Comparison of ENCODE assay signal across 8 cellular contexts in genomic region chr19:12697425-12697824, GRCh38. TPM values are rescaled to one million over a fixed set of nuclear protein-coding genes. Genes with fewer than 3 reads are reported as not detected.
DNase-seq lines count a peak whose midpoint lies in the region; ATAC-seq, FAIRE-seq and TF ChIP-seq lines count a peak whose summit lies in the region.
"Not testable (repeated sequence)": the region's sequence is repeated elsewhere in the genome, so short reads cannot be mapped to it uniquely, and the experiment has no call there.
"Had no signal": no experiment of that assay in that cellular context is flagged by ENCODE, and none has a peak within 500 bp of the region (broad histone marks: within the 10 kb centered on the region; RNA-seq: fewer than 3 reads in every experiment).

No MANE protein-coding gene starts in this region.

- not testable (repeated sequence) for H2AFZ ChIP-seq in K562 (ENCODE audit: low read depth, low read length)

- not testable (repeated sequence) for BruUV-seq in K562 (replicated peaks; lab: Mats Ljungman, UMichigan)

- not testable (repeated sequence) for TF ChIP-seq CTCF in DOHH2 (IDR thresholded peaks at IDR 0.05; ENCODE audit: low read depth, low read length, poor library complexity, severe bottlenecking); K562 (IDR thresholded peaks at IDR 0.05 in 2 of 3, conservative IDR thresholded peaks at IDR 0.05 in 1 of 3; ENCODE audit: insufficient read depth in 2 of 3, low read depth in 1 of 3, low read length in 3 of 3); neutrophil (IDR thresholded peaks at IDR 0.05)

- CTCF ChIA-PET in K562 (lab: Yijun Ruan, JAX; ENCODE audit: low intra/inter-chr PET ratio): not testable (repeated sequence)

- H3K36me3 ChIP-seq in DOHH2 (ENCODE audit: control insufficient read depth, low read length): peaks cover 32% of the 10 kb centered on the region
- peaks cover 23% of the 10 kb centered on the region for H3K36me3 ChIP-seq in SK-N-MC (ENCODE audit: insufficient read depth, low read length)
- H3K36me3 ChIP-seq in K562 (ENCODE audit: control insufficient read depth, insufficient read depth, low read length): peaks cover 62% of the 10 kb centered on the region
- H3K36me3 ChIP-seq in neutrophil: peaks cover 26% of the 10 kb centered on the region

- in situ Hi-C loops in K562 (cut with MboI): not testable (repeated sequence)

- not testable (repeated sequence) for H4K20me1 ChIP-seq in DOHH2 (ENCODE audit: control insufficient read depth, insufficient read depth, low read depth, low read length); K562 (replicated peaks; ENCODE audit: control insufficient read depth, insufficient read depth, low read length)

- not testable (repeated sequence) for TF ChIP-seq RAD21 in K562 (CRISPR knock-in tag; conservative IDR thresholded peaks at IDR 0.05 in 1 of 2, IDR thresholded peaks at IDR 0.05 in 1 of 2)

- not testable (repeated sequence) for FAIRE-seq in K562 (lab: Jason Lieb, UNC)

- H3F3A ChIP-seq in DOHH2 (ENCODE audit: control insufficient read depth, insufficient read depth): peaks cover 24% of the 10 kb centered on the region

- H3K9me1 ChIP-seq in K562 (ENCODE audit: control insufficient read depth, insufficient read depth, low read length): not testable (repeated sequence)

- TF ChIP-seq EP300 in K562 (IDR thresholded peaks at IDR 0.05; ENCODE audit: low read length): not testable (repeated sequence)

- H3K27ac ChIP-seq in DOHH2 (ENCODE audit: low read depth, low read length): peak overlapping the region; percentile 87
- not testable (repeated sequence) for H3K27ac ChIP-seq in SK-N-MC
- H3K27ac ChIP-seq in K562 (ENCODE audit: extremely low read depth, low read depth, low read length): peak overlapping the region; percentile 69; the same call in 1 of the 3 replicates
- peak overlapping the region; percentile 89 for H3K27ac ChIP-seq in neutrophil

- 95% methylated on average over 17 of the region's 22 CpGs for WGBS in K562 (ENCODE audit: insufficient coverage, low coverage, missing lambda C conversion rate)

- not testable (repeated sequence) for H3K9me3 ChIP-seq in DOHH2 (ENCODE audit: control insufficient read depth, insufficient read depth, low read length); SK-N-MC (ENCODE audit: low read depth, low read length); K562 (replicated peaks; ENCODE audit: control insufficient read depth, insufficient read depth, low read depth, low read length); neutrophil

- peak overlapping the region; percentile 85 for H3K9ac ChIP-seq in SK-N-MC (ENCODE audit: insufficient read length)
- H3K9ac ChIP-seq in K562 (ENCODE audit: insufficient read depth in 1 of 2, low read depth in 2 of 2, low read length in 2 of 2): peak overlapping the region; percentile 50 to 68; a peak in 2 of 4 replicates

- H3K27me3 ChIP-seq in DOHH2 (ENCODE audit: control insufficient read depth, low read length); K562 (ENCODE audit: control insufficient read depth in 2 of 2, insufficient read depth in 2 of 2, low read length in 2 of 2); neutrophil: not testable (repeated sequence)

- peaks cover 31% of the 10 kb centered on the region for H3K4me1 ChIP-seq in DOHH2 (ENCODE audit: control insufficient read depth, low read length)
- H3K4me1 ChIP-seq in K562 (replicated peaks in 1 of 2; ENCODE audit: control insufficient read depth in 2 of 2, insufficient read depth in 2 of 2, low read length in 2 of 2): peaks cover 0 to 32% of the 10 kb centered on the region in 2 experiments; a peak in 3 of 5 replicates
- H3K4me1 ChIP-seq in neutrophil (ENCODE audit: control insufficient read depth in 1 of 2, insufficient read depth in 1 of 2, low read depth in 1 of 2, low read length in 1 of 2): peaks cover 13 to 16% of the 10 kb centered on the region in 2 experiments

- H3K79me2 ChIP-seq in DOHH2 (ENCODE audit: control insufficient read depth, low read length); K562 (ENCODE audit: control insufficient read depth, insufficient read depth, low read length): not testable (repeated sequence)

- TF ChIP-seq POLR2A in K562 (conservative IDR thresholded peaks at IDR 0.05): not testable (repeated sequence)

- not testable (repeated sequence) for ATAC-seq in K562

- POLR2A ChIA-PET in K562 (lab: Yijun Ruan, JAX): interaction anchor here (0.6 to 2.6 kb wide), 4 partner anchors 12 to 557 kb away, joined by 4 to 21 read pairs (median 5); partner anchors contain the start of gene ZNF20

- H3K4me2 ChIP-seq in DOHH2 (ENCODE audit: low read length): peak overlapping the region; percentile 94
- H3K4me2 ChIP-seq in K562 (ENCODE audit: insufficient read depth, low read length): peak overlapping the region; percentile 91; the same call in 1 of the 2 replicates

- intact Hi-C loops in K562 (cut with micrococcal nuclease): not testable (repeated sequence)

- H3K9me2 ChIP-seq in DOHH2 (replicated peaks; ENCODE audit: control insufficient read depth, low read length): not testable (repeated sequence)

- DNase-seq in SK-N-MC (ENCODE audit: low read depth, low spot score); K562 (ENCODE audit: extremely low read depth in 1 of 4, low spot score in 3 of 4): not testable (repeated sequence)

- peak overlapping the region; percentile 86 for H3K4me3 ChIP-seq in DOHH2 (ENCODE audit: low read length)
- peak overlapping the region; percentile 88 for H3K4me3 ChIP-seq in SK-N-MC
- H3K4me3 ChIP-seq in K562: peak overlapping the region; percentile 82
- peak overlapping the region; percentile 82 to 92 for H3K4me3 ChIP-seq in neutrophil (ENCODE audit: low read depth in 1 of 2, low read length in 1 of 2)

RNA-seq across cellular contexts. Expression of gene FBXW9, which starts 1.0 kb away (rescaled TPM):
- 11.4 and 40.7 TPM in 2 replicates for total RNA-seq in K562 (2011; cell fraction: chromatin; rRNA removed; ENCODE audit: low replicate concordance)
- 34.7 and 36.7 TPM in 2 replicates for total RNA-seq in K562 (2011; cell fraction: nucleolus; rRNA removed)
- total RNA-seq in K562 (2011; cell fraction: nucleoplasm; rRNA removed): 15.4 and 18.0 TPM in 2 replicates
- total RNA-seq in K562 (2014; rRNA removed) (15.9 and 18.0 TPM in 2 replicates), K562 (2014; rRNA removed; fragmentation: Illumina TruSeq; extraction: Trizol) (2.0 TPM in 2 replicates), K562 (2015; rRNA removed; fragmentation: Illumina TruSeq; extraction: Trizol) (6.0 and 6.2 TPM in 2 replicates), K562 (2021) (16.8 and 17.3 TPM in 2 replicates)
- polyA plus RNA-seq in K562 (2011; rRNA removed) (9.4 and 12.4 TPM in 2 replicates), K562 (2014; fragmentation: Illumina TruSeq; extraction: Trizol) (3.6 and 9.1 TPM in 2 replicates), K562 (2014; fragmentation: Nextera tagmentation; extraction: Ambion mirVana) (1 to 10 TPM in 1 of 2 experiments, under 1 TPM in 1; 0.23 to 1.3 TPM), K562 (2014; rRNA removed) (19.0 and 21.7 TPM in 2 replicates)
- 21.1 and 44.6 TPM in 2 replicates for polyA plus RNA-seq in K562 (2011; cell fraction: cytosol; rRNA removed)
- polyA plus RNA-seq in K562 (2011; cell fraction: nucleus; rRNA removed): 48.4 and 77.6 TPM in 2 replicates
- 9.1 and 13.6 TPM in 2 replicates for polyA plus RNA-seq in K562 (2012)
- 2.8 and 3.4 TPM in 2 replicates for polyA minus RNA-seq in K562 (2011; rRNA and poly(A)+ RNA removed)
- 7.5 and 10.9 TPM in 2 replicates for polyA minus RNA-seq in K562 (2011; cell fraction: cytosol; rRNA and poly(A)+ RNA removed)
- 10.2 and 10.4 TPM in 2 replicates for polyA minus RNA-seq in K562 (2011; cell fraction: nucleus; rRNA and poly(A)+ RNA removed)

RNA-seq across cellular contexts. Expression of gene GNG14, which starts 9.6 kb away (rescaled TPM):
- not detected in 2 replicates for total RNA-seq in K562 (2011; cell fraction: chromatin; rRNA removed; ENCODE audit: low replicate concordance)
- not detected in 2 replicates for total RNA-seq in K562 (2011; cell fraction: nucleolus; rRNA removed)
- total RNA-seq in K562 (2011; cell fraction: nucleoplasm; rRNA removed): not detected in 2 replicates
- not detected in 2 replicates for total RNA-seq in K562 (2014; rRNA removed)
- total RNA-seq in K562 (2014; rRNA removed; fragmentation: Illumina TruSeq; extraction: Trizol): not detected in 2 replicates
- total RNA-seq in K562 (2015; rRNA removed; fragmentation: Illumina TruSeq; extraction: Trizol): not detected in 2 replicates
- not detected in 2 replicates for total RNA-seq in K562 (2021)
- not detected in 2 replicates for polyA plus RNA-seq in K562 (2011; rRNA removed)
- polyA plus RNA-seq in K562 (2011; cell fraction: cytosol; rRNA removed): not detected in 2 replicates
- not detected in 2 replicates for polyA plus RNA-seq in K562 (2011; cell fraction: nucleus; rRNA removed)
- 0.91 TPM in 1 of 2 replicates, not detected in the other for polyA plus RNA-seq in K562 (2012)
- polyA plus RNA-seq in K562 (2014; fragmentation: Illumina TruSeq; extraction: Trizol): not detected in 2 replicates
- not detected for polyA plus RNA-seq in K562 (2014; fragmentation: Nextera tagmentation; extraction: Ambion mirVana)
- not detected in 2 replicates for polyA plus RNA-seq in K562 (2014; rRNA removed)
- polyA minus RNA-seq in K562 (2011; rRNA and poly(A)+ RNA removed): not detected in 2 replicates
- not detected in 2 replicates for polyA minus RNA-seq in K562 (2011; cell fraction: cytosol; rRNA and poly(A)+ RNA removed)
- polyA minus RNA-seq in K562 (2011; cell fraction: nucleus; rRNA and poly(A)+ RNA removed): not detected in 2 replicates
- total RNA-seq: adrenal gland, left lung, prostate gland, temporal lobe had no signal
- polyA plus RNA-seq: adrenal gland had no signal

RNA-seq across cellular contexts. Expression of gene DHPS, which starts 15.7 kb away (rescaled TPM):
- total RNA-seq in K562 (2011; cell fraction: chromatin; rRNA removed; ENCODE audit: low replicate concordance): 194 and 333 TPM in 2 replicates
- total RNA-seq in K562 (2011; cell fraction: nucleolus; rRNA removed): 225 and 240 TPM in 2 replicates
- 169 and 186 TPM in 2 replicates for total RNA-seq in K562 (2011; cell fraction: nucleoplasm; rRNA removed)
- total RNA-seq in K562 (2014; rRNA removed) (90.2 and 99.2 TPM in 2 replicates), K562 (2014; rRNA removed; fragmentation: Illumina TruSeq; extraction: Trizol) (55.7 and 56.5 TPM in 2 replicates), K562 (2015; rRNA removed; fragmentation: Illumina TruSeq; extraction: Trizol) (61.0 and 62.6 TPM in 2 replicates), K562 (2021) (94.8 and 98.8 TPM in 2 replicates)
- polyA plus RNA-seq in K562 (2011; rRNA removed) (81.0 and 120 TPM in 2 replicates), K562 (2014; fragmentation: Illumina TruSeq; extraction: Trizol) (79.9 and 80.2 TPM in 2 replicates), K562 (2014; fragmentation: Nextera tagmentation; extraction: Ambion mirVana) (10 to 100 TPM; 47.1 to 54.1 TPM), K562 (2014; rRNA removed) (102 and 110 TPM in 2 replicates)
- 115 and 125 TPM in 2 replicates for polyA plus RNA-seq in K562 (2011; cell fraction: cytosol; rRNA removed)
- 302 and 412 TPM in 2 replicates for polyA plus RNA-seq in K562 (2011; cell fraction: nucleus; rRNA removed)
- 88.5 and 115 TPM in 2 replicates for polyA plus RNA-seq in K562 (2012)
- polyA minus RNA-seq in K562 (2011; rRNA and poly(A)+ RNA removed): 69.4 and 78.7 TPM in 2 replicates
- 37.6 and 59.2 TPM in 2 replicates for polyA minus RNA-seq in K562 (2011; cell fraction: cytosol; rRNA and poly(A)+ RNA removed)
- polyA minus RNA-seq in K562 (2011; cell fraction: nucleus; rRNA and poly(A)+ RNA removed): 49.7 and 82.8 TPM in 2 replicates

RNA-seq across cellular contexts. Expression of gene TNPO2, which starts 26.3 kb away (rescaled TPM):
- total RNA-seq in K562 (2011; cell fraction: chromatin; rRNA removed; ENCODE audit: low replicate concordance): 399 and 932 TPM in 2 replicates
- 499 and 534 TPM in 2 replicates for total RNA-seq in K562 (2011; cell fraction: nucleolus; rRNA removed)
- total RNA-seq in K562 (2011; cell fraction: nucleoplasm; rRNA removed): 285 and 332 TPM in 2 replicates
- total RNA-seq in K562 (2014; rRNA removed) (25.7 and 36.2 TPM in 2 replicates), K562 (2014; rRNA removed; fragmentation: Illumina TruSeq; extraction: Trizol) (30.0 and 40.3 TPM in 2 replicates), K562 (2015; rRNA removed; fragmentation: Illumina TruSeq; extraction: Trizol) (53.8 and 55.5 TPM in 2 replicates), K562 (2021) (107 and 126 TPM in 2 replicates)
- polyA plus RNA-seq in K562 (2011; rRNA removed) (88.4 and 110 TPM in 2 replicates), K562 (2014; fragmentation: Illumina TruSeq; extraction: Trizol) (66.6 and 67.0 TPM in 2 replicates), K562 (2014; fragmentation: Nextera tagmentation; extraction: Ambion mirVana) (1 to 10 TPM; 6.0 to 6.3 TPM), K562 (2014; rRNA removed) (78.0 and 80.9 TPM in 2 replicates)
- 74.1 and 101 TPM in 2 replicates for polyA plus RNA-seq in K562 (2011; cell fraction: cytosol; rRNA removed)
- 461 and 669 TPM in 2 replicates for polyA plus RNA-seq in K562 (2011; cell fraction: nucleus; rRNA removed)
- polyA plus RNA-seq in K562 (2012): 50.2 and 61.0 TPM in 2 replicates
- polyA minus RNA-seq in K562 (2011; rRNA and poly(A)+ RNA removed): 149 and 177 TPM in 2 replicates
- 90.2 and 132 TPM in 2 replicates for polyA minus RNA-seq in K562 (2011; cell fraction: cytosol; rRNA and poly(A)+ RNA removed)
- polyA minus RNA-seq in K562 (2011; cell fraction: nucleus; rRNA and poly(A)+ RNA removed): 220 and 239 TPM in 2 replicates

RNA-seq across cellular contexts. Expression of gene WDR83, which starts 30.8 kb away (rescaled TPM):
- 11.3 and 29.1 TPM in 2 replicates for total RNA-seq in K562 (2011; cell fraction: chromatin; rRNA removed; ENCODE audit: low replicate concordance)
- total RNA-seq in K562 (2011; cell fraction: nucleolus; rRNA removed): 26.8 and 27.0 TPM in 2 replicates
- total RNA-seq in K562 (2011; cell fraction: nucleoplasm; rRNA removed): 13.4 and 19.2 TPM in 2 replicates
- total RNA-seq in K562 (2014; rRNA removed) (19.7 and 21.3 TPM in 2 replicates), K562 (2014; rRNA removed; fragmentation: Illumina TruSeq; extraction: Trizol) (3.1 and 4.0 TPM in 2 replicates), K562 (2015; rRNA removed; fragmentation: Illumina TruSeq; extraction: Trizol) (9.3 and 9.5 TPM in 2 replicates), K562 (2021) (16.7 and 17.7 TPM in 2 replicates)
- polyA plus RNA-seq in K562 (2011; rRNA removed) (4.2 and 4.7 TPM in 2 replicates), K562 (2014; fragmentation: Illumina TruSeq; extraction: Trizol) (3.9 and 9.8 TPM in 2 replicates), K562 (2014; fragmentation: Nextera tagmentation; extraction: Ambion mirVana) (1 to 10 TPM in 1 of 2 experiments, under 1 TPM in 1; 0.52 to 2.9 TPM), K562 (2014; rRNA removed) (13.9 and 17.5 TPM in 2 replicates)
- 7.6 and 13.2 TPM in 2 replicates for polyA plus RNA-seq in K562 (2011; cell fraction: cytosol; rRNA removed)
- 9.2 and 15.7 TPM in 2 replicates for polyA plus RNA-seq in K562 (2011; cell fraction: nucleus; rRNA removed)
- 11.6 and 12.0 TPM in 2 replicates for polyA plus RNA-seq in K562 (2012)
- polyA minus RNA-seq in K562 (2011; rRNA and poly(A)+ RNA removed): 3.3 and 3.6 TPM in 2 replicates
- polyA minus RNA-seq in K562 (2011; cell fraction: cytosol; rRNA and poly(A)+ RNA removed): 3.4 and 9.1 TPM in 2 replicates
- polyA minus RNA-seq in K562 (2011; cell fraction: nucleus; rRNA and poly(A)+ RNA removed): 9.2 and 11.2 TPM in 2 replicates
